ENCODE assay signal across 23 cellular contexts in genomic region chr11:79783833-79784232, GRCh38.
"Had no signal": no experiment of that assay in that cellular context is flagged by ENCODE, and none has a peak within 500 bp of the region (broad histone marks: within the 10 kb centered on the region; RNA-seq: fewer than 3 reads in every experiment).

No MANE protein-coding gene starts in this region.

- H3K4me3 ChIP-seq: hepatocyte, left ventricle myocardium inferior, lung, ovary, sigmoid colon, spleen, stomach, testis, thyroid gland, transverse colon, upper lobe of left lung, vagina had no signal

- H3K4me2 ChIP-seq: hepatocyte had no signal

- ATAC-seq: natural killer cell; right cardiac atrium; stimulated activated naive B cell treated with anti-CD40 and anti-IgM and Interleukin-4, amounts not matched to agents 10 μg/mL and 1 μg/mL and 100 μg/mL, for 72 hours; stimulated activated naive CD8-positive, alpha-beta T cell treated with anti-CD3 and anti-CD28 coated beads, Interleukin-15, Interleukin-2, amounts not matched to agents 100 U/mL and 50 U/mL, for 24 hours had no signal

- H2AFZ ChIP-seq: hepatocyte had no signal

- DNase-seq: islet precursor cell; left ventricle myocardium inferior; mesendoderm; naive B cell; natural killer cell; nephron progenitor cell; ovary; right cardiac atrium; sigmoid colon; small intestine; spleen; stimulated activated CD4-positive, alpha-beta T cell treated with anti-CD3 and anti-CD28 coated beads, Interleukin-1b, Interleukin-23, amount 100 ng/mL, for 48 hours; stimulated activated CD4-positive, alpha-beta T cell treated with anti-CD3 and anti-CD28 coated beads, Interleukin-2, amount 100 ng/mL, for 48 hours; stimulated activated naive B cell treated with anti-CD40 and anti-IgM and Interleukin-4, amounts not matched to agents 10 μg/mL and 1 μg/mL and 100 μg/mL, for 72 hours; stimulated activated naive CD8-positive, alpha-beta T cell treated with anti-CD3 and anti-CD28 coated beads, Interleukin-15, Interleukin-2, amounts not matched to agents 100 U/mL and 50 U/mL, for 24 hours; stomach; testis; thyroid gland; transverse colon; upper lobe of left lung had no signal

- H3K79me2 ChIP-seq: hepatocyte had no signal

- FAIRE-seq: small intestine had no signal

- H3K27ac ChIP-seq: hepatocyte, left ventricle myocardium inferior, ovary, sigmoid colon, spleen, stomach, testis, thyroid gland, transverse colon, upper lobe of left lung, vagina had no signal

- H3K27me3 ChIP-seq: hepatocyte, ovary, sigmoid colon, spleen, stomach, testis, thyroid gland, transverse colon, upper lobe of left lung, vagina had no signal

- H3K4me1 ChIP-seq: left ventricle myocardium inferior, sigmoid colon, spleen, stomach, testis, thyroid gland, transverse colon, upper lobe of left lung, vagina had no signal

- H3K9me3 ChIP-seq: ovary, spleen, testis, thyroid gland, transverse colon, upper lobe of left lung, vagina had no signal

- H3K36me3 ChIP-seq: left ventricle myocardium inferior, ovary, sigmoid colon, spleen, stomach, thyroid gland, transverse colon, upper lobe of left lung, vagina had no signal
